In genomic region chr20:50339196-50339901, GRCh38 we compare ENCODE assay signal across 8 cellular contexts.
DNase-seq lines count a peak whose midpoint lies in the region; TF ChIP-seq lines count a peak whose summit lies in the region.

No MANE protein-coding gene starts in this region.

- WGBS in mesodermal cell (ENCODE audit: insufficient coverage in 2 of 2), 2 experiments, result 83 to 96% methylated on average over 1 to 5 of the region's 6 CpGs

- peak; percentile 40 for DNase-seq in stimulated activated CD4-positive, alpha-beta T cell treated with anti-CD3 and anti-CD28 coated beads, Interleukin-1b, Interleukin-23, amount 100 ng/mL, for 48 hours
- no peak for DNase-seq in stimulated activated CD4-positive, alpha-beta T cell treated with anti-CD3 and anti-CD28 coated beads, Interleukin-2, amount 100 ng/mL, for 24 hours
- peak; percentile 24 for DNase-seq in amniotic stem cell (lab: John Stamatoyannopoulos, UW)
- no peak for DNase-seq in vagina (ENCODE audit: extremely low spot score in 2 of 2)
- DNase-seq in head of caudate nucleus, result no peak
- DNase-seq in putamen (ENCODE audit: low spot score), result no peak
- DNase-seq in activated effector memory CD4-positive, alpha-beta T cell treated with Interleukin-2 at 50 U/mL for 16 hours, result no peak

- TF ChIP-seq CTCF in vagina (IDR thresholded peaks at IDR 0.05), result no peak

- peaks cover 12% of the 10 kb centered on the region for H3K4me1 ChIP-seq in mesodermal cell (ENCODE audit: control insufficient read depth, insufficient read depth, low read length, poor library complexity, severe bottlenecking)
- H3K4me1 ChIP-seq in vagina, result peaks cover 30% of the 10 kb centered on the region

- no peaks in the 10 kb centered on the region for H3K9me3 ChIP-seq in mesodermal cell (ENCODE audit: control insufficient read depth, low read length)
- H3K9me3 ChIP-seq in vagina, result no peaks in the 10 kb centered on the region

- no peaks in the 10 kb centered on the region for H3K27me3 ChIP-seq in vagina

- intact Hi-C loops in vagina (cut with DNase I), result no loop called here
- intact Hi-C loops in head of caudate nucleus (cut with DNase I), result no loop called here

- no peak overlapping the region for H3K4me3 ChIP-seq in mesodermal cell (ENCODE audit: extremely low read depth, insufficient read depth, low read length, poor library complexity, severe bottlenecking)
- peak overlapping the region; percentile 14 to 24 for H3K4me3 ChIP-seq in vagina

- H3K36me3 ChIP-seq in mesodermal cell (ENCODE audit: control insufficient read depth, insufficient read depth, low read length), result no peaks in the 10 kb centered on the region
- H3K36me3 ChIP-seq in vagina, result no peaks in the 10 kb centered on the region

- peak in 1 of 2 donors; percentile 6 for TF ChIP-seq POLR2A in vagina (IDR thresholded peaks at IDR 0.05)

- H3K27ac ChIP-seq in mesodermal cell (ENCODE audit: low read depth, low read length, severe bottlenecking), result peak overlapping the region; percentile 71
- peak overlapping the region; percentile 79 for H3K27ac ChIP-seq in vagina

Comparison
In these comparisons a context has a peak if more than half of its experiments do, and no peak if none do; other contexts are left out.
1. DNase-seq: peak in stimulated activated CD4-positive, alpha-beta T cell treated with anti-CD3 and anti-CD28 coated beads, Interleukin-1b, Interleukin-23, amount 100 ng/mL, for 48 hours (single experiment) and amniotic stem cell (single experiment); none in stimulated activated CD4-positive, alpha-beta T cell treated with anti-CD3 and anti-CD28 coated beads, Interleukin-2, amount 100 ng/mL, for 24 hours (0 of 2), vagina (0 of 2), head of caudate nucleus (0 of 42), putamen (single experiment) and activated effector memory CD4-positive, alpha-beta T cell treated with Interleukin-2 at 50 U/mL for 16 hours (single experiment).